ENCODE assay signal across 29 cellular contexts in the genomic region with DNA sequence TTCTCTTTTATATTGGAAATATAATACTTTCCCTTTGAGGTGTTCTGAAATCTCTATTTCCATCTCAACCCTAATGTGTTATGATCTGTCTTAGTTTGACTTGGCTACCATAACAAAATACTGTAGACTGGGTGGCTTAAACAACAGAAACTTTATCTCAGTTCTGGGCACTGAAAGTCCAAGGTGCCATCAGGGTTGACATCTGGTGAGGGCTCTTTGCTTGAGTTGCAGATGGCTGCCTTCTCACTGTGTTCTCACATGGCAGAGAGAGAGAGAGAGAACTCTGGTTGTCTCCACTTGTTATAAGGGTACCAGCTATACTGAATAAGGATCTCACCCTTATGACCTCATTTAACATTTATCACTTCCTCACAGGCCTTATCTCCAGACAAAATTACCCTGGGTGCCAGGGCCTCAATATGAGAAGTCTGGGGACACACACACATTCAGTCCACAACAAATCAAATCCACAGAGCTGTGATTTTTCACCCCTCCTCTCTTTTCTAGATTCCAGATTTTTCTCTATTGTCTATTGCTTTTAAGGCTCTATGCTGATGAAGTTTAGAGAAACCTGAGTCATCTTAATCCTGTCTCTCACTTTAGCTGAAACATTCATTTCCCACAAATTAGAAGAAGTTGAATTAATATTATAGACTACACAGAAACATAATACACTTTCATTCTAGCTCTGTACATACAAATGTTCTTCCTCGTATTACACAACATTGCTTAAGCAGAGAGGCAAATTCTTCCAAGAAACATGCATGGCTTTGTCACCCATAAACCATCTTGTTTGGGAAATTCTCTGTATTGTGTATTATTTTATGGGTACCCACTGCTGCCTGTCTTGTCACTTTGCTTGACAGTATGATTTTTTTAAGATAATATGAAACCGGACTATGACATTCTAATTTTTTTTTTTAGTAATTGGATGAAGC.
DNase-seq lines count a peak whose midpoint lies in the region; ATAC-seq lines count a peak whose summit lies in the region.
"Had no signal": no experiment of that assay in that cellular context is flagged by ENCODE, and none has a peak within 500 bp of the region (broad histone marks: within the 10 kb centered on the region; RNA-seq: fewer than 3 reads in every experiment).

No MANE protein-coding gene starts in this region.

- DNase-seq in KBM-7 = peak; percentile 9
- DNase-seq in amniotic epithelial cell (ENCODE audit: low read depth) = peak; percentile 2
- peak; percentile 41 for DNase-seq in renal cortical epithelial cell (ENCODE audit: low read depth)
- no peak for DNase-seq in NCI-H446 treated with DMSO at 0.1 percent for 48 hours (lab: John Stamatoyannopoulos, UW)
- DNase-seq in activated naive CD4-positive, alpha-beta T cell treated with anti-CD3 and anti-CD28 coated beads, Interleukin-2, amount 10 ng/mL, durations not matched to agents 7 days and 5 days = no peak
- no peak for DNase-seq in mesenteric fat pad (ENCODE audit: low spot score)
- DNase-seq in SIG-M5 treated with dmso at 0.1 percent for 504 hours (lab: John Stamatoyannopoulos, UW; ENCODE audit: unreplicated experiment) = no peak
- DNase-seq: activated CD8-positive, alpha-beta T cell treated with anti-CD3 and anti-CD28 coated beads for 36 hours; activated effector memory CD4-positive, alpha-beta T cell treated with anti-CD3 and anti-CD28 coated beads, Interleukin-2, amount 50 U/mL, for 16 hours; activated naive CD8-positive, alpha-beta T cell treated with anti-CD3 and anti-CD28 coated beads, Interleukin-2, amount 10 ng/mL, durations not matched to agents 7 days and 5 days; BE2C; DMS53; dorsolateral prefrontal cortex; hypothalamus; immature natural killer cell; left lung; MV-4-11; naive B cell; NCI-H1694; NCI-H526; occipital lobe; psoas muscle; stimulated activated CD4-positive, alpha-beta T cell treated with anti-CD3 and anti-CD28 coated beads, Interleukin-15, amount 100 ng/mL, for 24 hours; T-cell had no signal

- H3K4me3 Mint-ChIP-seq in activated naive CD4-positive, alpha-beta T cell treated with anti-CD3 and anti-CD28 coated beads, Interleukin-2, amount 10 ng/mL, durations not matched to agents 7 days and 5 days = no peak overlapping the region
- H3K4me3 Mint-ChIP-seq: activated CD8-positive, alpha-beta T cell treated with anti-CD3 and anti-CD28 coated beads for 36 hours; activated naive CD8-positive, alpha-beta T cell treated with anti-CD3 and anti-CD28 coated beads, Interleukin-2, amount 10 ng/mL, durations not matched to agents 7 days and 5 days; central memory CD8-positive, alpha-beta T cell; immature natural killer cell; naive B cell; stimulated activated naive CD8-positive, alpha-beta T cell treated with anti-CD3 and anti-CD28 coated beads, Interleukin-15, Interleukin-2, amounts not matched to agents 100 ng/mL and 50 ng/mL, for 24 hours; T-cell had no signal

- H3K4me1 Mint-ChIP-seq in activated naive CD4-positive, alpha-beta T cell treated with anti-CD3 and anti-CD28 coated beads, Interleukin-2, amount 10 ng/mL, durations not matched to agents 7 days and 5 days = no peaks in the 10 kb centered on the region
- H3K4me1 Mint-ChIP-seq: activated naive CD8-positive, alpha-beta T cell treated with anti-CD3 and anti-CD28 coated beads, Interleukin-2, amount 10 ng/mL, durations not matched to agents 7 days and 5 days; central memory CD8-positive, alpha-beta T cell; immature natural killer cell; naive B cell; T-cell had no signal

- ATAC-seq in GM18511 (IDR thresholded peaks at IDR 0.05; ENCODE audit: unreplicated experiment) = peak; percentile 46
- ATAC-seq: activated CD4-positive, CD25-positive, alpha-beta regulatory T cell treated with anti-CD3 and anti-CD28 coated beads, Interleukin-2, amount 50 U/mL, for 24 hours; activated CD8-positive, alpha-beta T cell treated with anti-CD3 and anti-CD28 coated beads for 36 hours; HepG2; left lung; psoas muscle; T-cell had no signal

- in situ Hi-C loops in KBM-7 (cut with MboI; ENCODE audit: low pct_unique_long_range_greater_than_20kb, low sequenced_read_pairs) = loop anchor here (25.0 kb wide), 1 partner anchor 303 kb away; no protein-coding TSS in a partner anchor

- no peaks in the 10 kb centered on the region for H3K27me3 Mint-ChIP-seq in activated naive CD4-positive, alpha-beta T cell treated with anti-CD3 and anti-CD28 coated beads, Interleukin-2, amount 10 ng/mL, durations not matched to agents 7 days and 5 days
- H3K27me3 Mint-ChIP-seq: activated CD8-positive, alpha-beta T cell treated with anti-CD3 and anti-CD28 coated beads for 36 hours; activated naive CD8-positive, alpha-beta T cell treated with anti-CD3 and anti-CD28 coated beads, Interleukin-2, amount 10 ng/mL, durations not matched to agents 7 days and 5 days; central memory CD8-positive, alpha-beta T cell; naive B cell; stimulated activated naive CD8-positive, alpha-beta T cell treated with anti-CD3 and anti-CD28 coated beads, Interleukin-15, Interleukin-2, amounts not matched to agents 100 ng/mL and 50 ng/mL, for 24 hours; T-cell had no signal

- no peaks in the 10 kb centered on the region for H3K9me3 Mint-ChIP-seq in activated naive CD4-positive, alpha-beta T cell treated with anti-CD3 and anti-CD28 coated beads, Interleukin-2, amount 10 ng/mL, durations not matched to agents 7 days and 5 days
- H3K9me3 Mint-ChIP-seq: activated CD8-positive, alpha-beta T cell treated with anti-CD3 and anti-CD28 coated beads for 36 hours; activated naive CD8-positive, alpha-beta T cell treated with anti-CD3 and anti-CD28 coated beads, Interleukin-2, amount 10 ng/mL, durations not matched to agents 7 days and 5 days; central memory CD8-positive, alpha-beta T cell; immature natural killer cell; naive B cell; stimulated activated naive CD8-positive, alpha-beta T cell treated with anti-CD3 and anti-CD28 coated beads, Interleukin-15, Interleukin-2, amounts not matched to agents 100 ng/mL and 50 ng/mL, for 24 hours; T-cell had no signal

- CTCF ChIA-PET in activated naive CD4-positive, alpha-beta T cell treated with anti-CD3 and anti-CD28 coated beads, Interleukin-2, amount 10 ng/mL, durations not matched to agents 7 days and 5 days (lab: Charles Lee) = no interaction called here

- no peaks in the 10 kb centered on the region for H3K36me3 Mint-ChIP-seq in activated naive CD4-positive, alpha-beta T cell treated with anti-CD3 and anti-CD28 coated beads, Interleukin-2, amount 10 ng/mL, durations not matched to agents 7 days and 5 days
- H3K36me3 Mint-ChIP-seq: activated naive CD8-positive, alpha-beta T cell treated with anti-CD3 and anti-CD28 coated beads, Interleukin-2, amount 10 ng/mL, durations not matched to agents 7 days and 5 days; immature natural killer cell; naive B cell had no signal

- H3K27ac Mint-ChIP-seq in activated naive CD4-positive, alpha-beta T cell treated with anti-CD3 and anti-CD28 coated beads, Interleukin-2, amount 10 ng/mL, durations not matched to agents 7 days and 5 days = no peak overlapping the region
- H3K27ac Mint-ChIP-seq: activated CD8-positive, alpha-beta T cell treated with anti-CD3 and anti-CD28 coated beads for 36 hours; activated naive CD8-positive, alpha-beta T cell treated with anti-CD3 and anti-CD28 coated beads, Interleukin-2, amount 10 ng/mL, durations not matched to agents 7 days and 5 days; naive B cell; stimulated activated naive CD8-positive, alpha-beta T cell treated with anti-CD3 and anti-CD28 coated beads, Interleukin-15, Interleukin-2, amounts not matched to agents 100 ng/mL and 50 ng/mL, for 24 hours; T-cell had no signal

Comparison
In these comparisons a context has a peak if more than half of its experiments do, and no peak if none do; other contexts are left out.
1. DNase-seq: peak in KBM-7 (single experiment), amniotic epithelial cell (single experiment) and renal cortical epithelial cell (single experiment); none in NCI-H446 treated with DMSO at 0.1 percent for 48 hours (single experiment), activated naive CD4-positive, alpha-beta T cell treated with anti-CD3 and anti-CD28 coated beads, Interleukin-2, amount 10 ng/mL, durations not matched to agents 7 days and 5 days (single experiment), mesenteric fat pad (single experiment) and SIG-M5 treated with dmso at 0.1 percent for 504 hours (single experiment).